1 cellular context compared by ENCODE assay signal in the genomic region with DNA sequence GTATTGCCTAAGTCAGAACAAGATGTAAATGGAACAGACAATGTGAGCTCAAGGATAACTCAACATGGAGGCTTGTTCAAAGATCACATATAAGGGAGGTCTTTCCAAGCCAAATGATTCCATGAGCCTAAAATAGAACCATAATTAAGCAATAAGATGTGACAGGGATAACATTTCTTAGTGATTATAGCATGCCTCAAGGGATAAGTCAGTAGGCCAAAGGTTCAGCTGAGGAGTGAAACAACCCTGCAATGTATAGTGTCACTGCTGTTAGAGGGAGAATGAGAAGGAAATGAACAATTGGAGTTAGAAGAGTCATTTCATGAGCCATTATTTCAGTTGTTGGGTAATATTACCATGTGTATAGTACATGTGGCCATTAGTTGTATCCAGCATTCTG.
TF ChIP-seq lines count a peak whose summit lies in the region.

No MANE protein-coding gene starts in this region.

TF ChIP-seq in SK-N-SH treated with all-trans-retinoic acid at 6 μM for 48 hours, 23 proteins besides CTCF, POLR2A, EP300 and RAD21 (continued from another document):
- TF ChIP-seq, protein P1, sequence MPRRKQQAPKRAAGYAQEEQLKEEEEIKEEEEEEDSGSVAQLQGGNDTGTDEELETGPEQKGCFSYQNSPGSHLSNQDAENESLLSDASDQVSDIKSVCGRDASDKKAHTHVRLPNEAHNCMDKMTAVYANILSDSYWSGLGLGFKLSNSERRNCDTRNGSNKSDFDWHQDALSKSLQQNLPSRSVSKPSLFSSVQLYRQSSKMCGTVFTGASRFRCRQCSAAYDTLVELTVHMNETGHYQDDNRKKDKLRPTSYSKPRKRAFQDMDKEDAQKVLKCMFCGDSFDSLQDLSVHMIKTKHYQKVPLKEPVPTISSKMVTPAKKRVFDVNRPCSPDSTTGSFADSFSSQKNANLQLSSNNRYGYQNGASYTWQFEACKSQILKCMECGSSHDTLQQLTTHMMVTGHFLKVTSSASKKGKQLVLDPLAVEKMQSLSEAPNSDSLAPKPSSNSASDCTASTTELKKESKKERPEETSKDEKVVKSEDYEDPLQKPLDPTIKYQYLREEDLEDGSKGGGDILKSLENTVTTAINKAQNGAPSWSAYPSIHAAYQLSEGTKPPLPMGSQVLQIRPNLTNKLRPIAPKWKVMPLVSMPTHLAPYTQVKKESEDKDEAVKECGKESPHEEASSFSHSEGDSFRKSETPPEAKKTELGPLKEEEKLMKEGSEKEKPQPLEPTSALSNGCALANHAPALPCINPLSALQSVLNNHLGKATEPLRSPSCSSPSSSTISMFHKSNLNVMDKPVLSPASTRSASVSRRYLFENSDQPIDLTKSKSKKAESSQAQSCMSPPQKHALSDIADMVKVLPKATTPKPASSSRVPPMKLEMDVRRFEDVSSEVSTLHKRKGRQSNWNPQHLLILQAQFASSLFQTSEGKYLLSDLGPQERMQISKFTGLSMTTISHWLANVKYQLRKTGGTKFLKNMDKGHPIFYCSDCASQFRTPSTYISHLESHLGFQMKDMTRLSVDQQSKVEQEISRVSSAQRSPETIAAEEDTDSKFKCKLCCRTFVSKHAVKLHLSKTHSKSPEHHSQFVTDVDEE (CRISPR knock-in tag; IDR thresholded peaks at IDR 0.05) = no peak
- TF ChIP-seq, protein P2, sequence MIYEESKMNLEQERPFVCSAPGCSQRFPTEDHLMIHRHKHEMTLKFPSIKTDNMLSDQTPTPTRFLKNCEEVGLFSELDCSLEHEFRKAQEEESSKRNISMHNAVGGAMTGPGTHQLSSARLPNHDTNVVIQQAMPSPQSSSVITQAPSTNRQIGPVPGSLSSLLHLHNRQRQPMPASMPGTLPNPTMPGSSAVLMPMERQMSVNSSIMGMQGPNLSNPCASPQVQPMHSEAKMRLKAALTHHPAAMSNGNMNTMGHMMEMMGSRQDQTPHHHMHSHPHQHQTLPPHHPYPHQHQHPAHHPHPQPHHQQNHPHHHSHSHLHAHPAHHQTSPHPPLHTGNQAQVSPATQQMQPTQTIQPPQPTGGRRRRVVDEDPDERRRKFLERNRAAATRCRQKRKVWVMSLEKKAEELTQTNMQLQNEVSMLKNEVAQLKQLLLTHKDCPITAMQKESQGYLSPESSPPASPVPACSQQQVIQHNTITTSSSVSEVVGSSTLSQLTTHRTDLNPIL (CRISPR knock-in tag; IDR thresholded peaks at IDR 0.05; ENCODE audit: low read depth) = no peak
- no peak for TF ChIP-seq GLIS3 (CRISPR knock-in tag; IDR thresholded peaks at IDR 0.05)
- TF ChIP-seq ZNF70 (CRISPR knock-in tag; IDR thresholded peaks at IDR 0.05) = no peak
- no peak for TF ChIP-seq PPARA (CRISPR knock-in tag; IDR thresholded peaks at IDR 0.05; ENCODE audit: borderline replicate concordance)
- no peak for TF ChIP-seq CSDC2 (CRISPR knock-in tag; IDR thresholded peaks at IDR 0.05)
- TF ChIP-seq SNAI2 (CRISPR knock-in tag; IDR thresholded peaks at IDR 0.05) = no peak
- no peak for TF ChIP-seq RARB (CRISPR knock-in tag; IDR thresholded peaks at IDR 0.05)
TF ChIP-seq in SK-N-SH treated with all-trans-retinoic acid at 6 μM for 48 hours: peak in this region for 0.
